9 cellular contexts compared by ENCODE assay signal in genomic region chr6:32037598-32038524, GRCh38. TPM values are rescaled to one million over a fixed set of nuclear protein-coding genes. Genes with fewer than 3 reads are reported as not detected.
DNase-seq lines count a peak whose midpoint lies in the region; ATAC-seq and TF ChIP-seq lines count a peak whose summit lies in the region.
"Not testable (repeated sequence)": the region's sequence is repeated elsewhere in the genome, so short reads cannot be mapped to it uniquely, and the experiment has no call there.
"Had no signal": no experiment of that assay in that cellular context is flagged by ENCODE, and none has a peak within 500 bp of the region (broad histone marks: within the 10 kb centered on the region; RNA-seq: fewer than 3 reads in every experiment).

TSS of gene CYP21A2 (plus strand) at chr6:32038415. CDS start at chr6:32038423, 8 bp downstream.

- not testable (repeated sequence) for H3K36me3 Mint-ChIP-seq in CD4-positive, alpha-beta memory T cell; activated CD8-positive, alpha-beta T cell treated with anti-CD3 and anti-CD28 coated beads, Interleukin-2, amount 10 ng/mL, durations not matched to agents 7 days and 5 days (ENCODE audit: low read depth); stimulated activated memory B cell treated with anti-CD40 and anti-IgM and Interleukin-4, amounts not matched to agents 10 μg/mL and 1 μg/mL and 100 μg/mL, for 72 hours

- H3K9me3 Mint-ChIP-seq in CD4-positive, alpha-beta memory T cell; activated CD8-positive, alpha-beta T cell treated with anti-CD3 and anti-CD28 coated beads, Interleukin-2, amount 10 ng/mL, durations not matched to agents 7 days and 5 days (ENCODE audit: insufficient read depth); stimulated activated memory B cell treated with anti-CD40 and anti-IgM and Interleukin-4, amounts not matched to agents 10 μg/mL and 1 μg/mL and 100 μg/mL, for 72 hours: not testable (repeated sequence)

- intact Hi-C loops in CD4-positive, alpha-beta memory T cell (cut with micrococcal nuclease); PC-3 (cut with micrococcal nuclease); adrenal gland (cut with DNase I); right cardiac atrium (cut with DNase I); lower lobe of right lung (cut with DNase I): not testable (repeated sequence)

- not testable (repeated sequence) for H3K9ac ChIP-seq in PC-3 (ENCODE audit: low read length)

- ATAC-seq in PC-3 (peak; percentile 30), lower lobe of right lung (peak; percentile 37 to 39)
- peak; percentile 87 for ATAC-seq in activated CD8-positive, alpha-beta T cell treated with anti-CD3 and anti-CD28 coated beads, Interleukin-2, amount 10 ng/mL, durations not matched to agents 7 days and 5 days
- not testable (repeated sequence) for ATAC-seq in right cardiac atrium
- peak; percentile 71 for ATAC-seq in stimulated activated memory B cell treated with anti-CD40 and anti-IgM and Interleukin-4, amounts not matched to agents 10 μg/mL and 1 μg/mL and 100 μg/mL, for 72 hours

- H3K27ac Mint-ChIP-seq in CD4-positive, alpha-beta memory T cell, result peak within 1 kb of the TSS; percentile 28 to 91 (median 79)
- peak within 1 kb of the TSS; percentile 22 for H3K27ac Mint-ChIP-seq in activated CD8-positive, alpha-beta T cell treated with anti-CD3 and anti-CD28 coated beads, Interleukin-2, amount 10 ng/mL, durations not matched to agents 7 days and 5 days
- H3K27ac Mint-ChIP-seq in stimulated activated memory B cell treated with anti-CD40 and anti-IgM and Interleukin-4, amounts not matched to agents 10 μg/mL and 1 μg/mL and 100 μg/mL, for 72 hours, result not testable (repeated sequence)

- not testable (repeated sequence) for BruUV-seq in PC-3 (replicated peaks; lab: Mats Ljungman, UMichigan)

- H3K4me2 ChIP-seq in PC-3 (ENCODE audit: low read length), result not testable (repeated sequence)

- TF ChIP-seq POLR2A in adrenal gland (IDR thresholded peaks at IDR 0.05), result peak in 1 of 2 donors; percentile 51

- H3F3A ChIP-seq in PC-3 (ENCODE audit: low read length, unreplicated experiment), result not testable (repeated sequence)

- not testable (repeated sequence) for H3K27ac ChIP-seq in CD4-positive, alpha-beta memory T cell (ENCODE audit: low read depth, low read length); PC-3 (ENCODE audit: low read length); right cardiac atrium (ENCODE audit: low read length); lower lobe of right lung
- H3K27ac ChIP-seq in adrenal gland, result peak within 1 kb of the TSS; percentile 69 to 86 (median 79)

- WGBS in adrenal gland, 4 donors, result 37 to 48% (median 44%) methylated on average over 8 to 15 of the region's 19 CpGs
- 84% methylated on average over 15 of the region's 19 CpGs for WGBS in right cardiac atrium

- H4K20me1 ChIP-seq in PC-3 (ENCODE audit: low read length), result not testable (repeated sequence)

- DNase-seq in CD4-positive, alpha-beta memory T cell, result peak in 1 of 5 donors; percentile 4
- DNase-seq in NCI-H146 (lab: John Stamatoyannopoulos, UW), result peak; percentile 33
- not testable (repeated sequence) for DNase-seq in PC-3; activated CD8-positive, alpha-beta T cell treated with anti-CD3 and anti-CD28 coated beads, Interleukin-2, amount 10 ng/mL, durations not matched to agents 7 days and 5 days; lower lobe of right lung
- DNase-seq in adrenal gland, result peak; percentile 80 to 94 (median 90)
- peak; percentile 15 to 57 (median 42) for DNase-seq in right cardiac atrium

- H3K27me3 Mint-ChIP-seq in CD4-positive, alpha-beta memory T cell; activated CD8-positive, alpha-beta T cell treated with anti-CD3 and anti-CD28 coated beads, Interleukin-2, amount 10 ng/mL, durations not matched to agents 7 days and 5 days (ENCODE audit: low read depth); stimulated activated memory B cell treated with anti-CD40 and anti-IgM and Interleukin-4, amounts not matched to agents 10 μg/mL and 1 μg/mL and 100 μg/mL, for 72 hours: not testable (repeated sequence)

- H3K79me2 ChIP-seq in PC-3 (ENCODE audit: low read length), result not testable (repeated sequence)

- not testable (repeated sequence) for H2AFZ ChIP-seq in PC-3 (ENCODE audit: low read length)

- POLR2A ChIA-PET in CD4-positive, alpha-beta memory T cell (lab: Charles Lee; ENCODE audit: partially characterized antibody); PC-3 (lab: Charles Lee; ENCODE audit: unreplicated experiment); activated CD8-positive, alpha-beta T cell treated with anti-CD3 and anti-CD28 coated beads, Interleukin-2, amount 10 ng/mL, durations not matched to agents 7 days and 5 days (lab: Charles Lee): not testable (repeated sequence)

- not testable (repeated sequence) for H3K4me3 ChIP-seq in CD4-positive, alpha-beta memory T cell (ENCODE audit: low read length in 2 of 2); PC-3 (ENCODE audit: low read length); right cardiac atrium (ENCODE audit: low read length); lower lobe of right lung
- peak within 1 kb of the TSS in 1 of 4 donors; percentile 22 for H3K4me3 ChIP-seq in adrenal gland

- H3K27me3 ChIP-seq in CD4-positive, alpha-beta memory T cell (ENCODE audit: insufficient read depth, low read length); PC-3 (ENCODE audit: low read length); adrenal gland; right cardiac atrium (ENCODE audit: control insufficient read depth, insufficient read depth); lower lobe of right lung (ENCODE audit: low read depth): not testable (repeated sequence)

- H3K4me3 Mint-ChIP-seq in CD4-positive, alpha-beta memory T cell, result peak within 1 kb of the TSS in 2 of 8 donors; percentile 53 to 58
- H3K4me3 Mint-ChIP-seq in activated CD8-positive, alpha-beta T cell treated with anti-CD3 and anti-CD28 coated beads, Interleukin-2, amount 10 ng/mL, durations not matched to agents 7 days and 5 days; stimulated activated memory B cell treated with anti-CD40 and anti-IgM and Interleukin-4, amounts not matched to agents 10 μg/mL and 1 μg/mL and 100 μg/mL, for 72 hours: not testable (repeated sequence)

- TF ChIP-seq CTCF in PC-3 (conservative IDR thresholded peaks at IDR 0.05; ENCODE audit: low read depth, low read length); adrenal gland (IDR thresholded peaks at IDR 0.05); lower lobe of right lung (IDR thresholded peaks at IDR 0.05): not testable (repeated sequence)

- not testable (repeated sequence) for H3K4me1 ChIP-seq in CD4-positive, alpha-beta memory T cell (ENCODE audit: insufficient read depth, low read length); PC-3 (ENCODE audit: insufficient read depth, low read length); adrenal gland (replicated peaks in 1 of 2); right cardiac atrium (ENCODE audit: control insufficient read depth, insufficient read depth, low read length); lower lobe of right lung

- peaks cover 6 to 10% (median 7%) of the 10 kb centered on the region in 4 donors for H3K4me1 Mint-ChIP-seq in CD4-positive, alpha-beta memory T cell
- H3K4me1 Mint-ChIP-seq in activated CD8-positive, alpha-beta T cell treated with anti-CD3 and anti-CD28 coated beads, Interleukin-2, amount 10 ng/mL, durations not matched to agents 7 days and 5 days (ENCODE audit: low read depth); stimulated activated memory B cell treated with anti-CD40 and anti-IgM and Interleukin-4, amounts not matched to agents 10 μg/mL and 1 μg/mL and 100 μg/mL, for 72 hours: not testable (repeated sequence)

- not testable (repeated sequence) for H3K9me3 ChIP-seq in CD4-positive, alpha-beta memory T cell (ENCODE audit: control insufficient read depth in 1 of 2, low read length in 2 of 2); PC-3 (ENCODE audit: low read length); adrenal gland (replicated peaks in 1 of 3); right cardiac atrium (ENCODE audit: control insufficient read depth, low read length); lower lobe of right lung

- H3K9me2 ChIP-seq in PC-3 (replicated peaks; ENCODE audit: low read length), result not testable (repeated sequence)

- H3K36me3 ChIP-seq in CD4-positive, alpha-beta memory T cell (ENCODE audit: insufficient read depth, low read length); PC-3 (ENCODE audit: low read depth, low read length); adrenal gland (replicated peaks in 1 of 2); lower lobe of right lung: not testable (repeated sequence)

- CTCF ChIA-PET in CD4-positive, alpha-beta memory T cell (lab: Charles Lee; ENCODE audit: partially characterized antibody); PC-3 (lab: Charles Lee); activated CD8-positive, alpha-beta T cell treated with anti-CD3 and anti-CD28 coated beads, Interleukin-2, amount 10 ng/mL, durations not matched to agents 7 days and 5 days (lab: Charles Lee): not testable (repeated sequence)

RNA-seq across cellular contexts. Expression of gene CYP21A2, which starts in this region (rescaled TPM):
- under 1 TPM; 0.39 to 0.61 TPM for total RNA-seq in CD4-positive, alpha-beta memory T cell
- polyA plus RNA-seq in CD4-positive, alpha-beta memory T cell, result not detected
- total RNA-seq in PC-3 (2014; rRNA removed), result not detected in 2 replicates
- not detected for total RNA-seq in activated CD8-positive, alpha-beta T cell treated with anti-CD3 and anti-CD28 coated beads, Interleukin-2, amount 10 ng/mL, durations not matched to agents 7 days and 5 days
- total RNA-seq in adrenal gland, result 1,000 to 10,000 TPM in 7 of 8 donors, 100 to 1,000 TPM in 1; 780 to 6,352 (median 2,523) TPM
- polyA plus RNA-seq in adrenal gland, result 1,000 to 10,000 TPM in 2 of 3 donors, 100 to 1,000 TPM in 1; 528 to 4,039 (median 2,532) TPM
- 1 to 10 TPM in 1 of 4 donors, under 1 TPM in 2, not detected in 1; 0.47 to 3.2 (median 0.51) TPM for total RNA-seq in right cardiac atrium
- 0.48 TPM for polyA plus RNA-seq in right cardiac atrium
- total RNA-seq in lower lobe of right lung, result 1.1 TPM
- total RNA-seq: Daoy had no signal

Comparison
In these comparisons a context has a peak if more than half of its experiments do, and no peak if none do; other contexts are left out.
1. RNA of gene CYP21A2 (total RNA-seq): 780 to 6,352 TPM in adrenal gland; 1.1 TPM in lower lobe of right lung (single experiment), 0.39 to 0.61 TPM in CD4-positive, alpha-beta memory T cell, 0.47 to 3.2 TPM in right cardiac atrium, not detected in activated CD8-positive, alpha-beta T cell treated with anti-CD3 and anti-CD28 coated beads, Interleukin-2, amount 10 ng/mL, durations not matched to agents 7 days and 5 days and not detected in PC-3; every median in the first group is over 100 times any median in the second.
2. RNA of gene CYP21A2 (polyA plus RNA-seq): 528 to 4,039 TPM in adrenal gland; 0.48 TPM in right cardiac atrium (single experiment) and not detected in CD4-positive, alpha-beta memory T cell; every median in the first group is over 100 times any median in the second.
3. Peak in ATAC-seq in PC-3; RNA of the gene not detected or under 1 TPM.
4. Peak in ATAC-seq in activated CD8-positive, alpha-beta T cell treated with anti-CD3 and anti-CD28 coated beads, Interleukin-2, amount 10 ng/mL, durations not matched to agents 7 days and 5 days; RNA of the gene not detected or under 1 TPM.